Comparison of ENCODE assay signal across 13 cellular contexts in the genomic region with DNA sequence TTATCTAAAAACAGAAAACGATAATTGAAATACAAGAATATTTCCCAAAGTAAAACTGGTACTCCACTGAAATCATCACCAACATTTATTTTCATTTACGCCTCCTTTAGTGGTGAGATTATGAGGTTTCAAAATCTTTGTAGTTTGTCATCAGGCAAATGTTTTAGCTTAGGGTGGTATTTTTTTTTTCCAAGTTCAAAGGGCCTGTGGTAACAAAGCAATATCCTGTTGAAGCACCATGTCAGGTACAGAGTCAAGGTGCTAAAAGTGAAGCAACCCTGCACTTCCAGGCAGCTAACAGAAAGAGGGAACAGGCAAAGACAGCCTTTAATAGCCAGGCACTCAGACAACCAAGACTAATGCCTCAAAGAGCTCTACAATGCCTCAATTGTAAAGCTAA.
A peak's percentile ranks its signal among the peaks of the same experiment; 100 is the strongest.
DNase-seq lines count a peak whose midpoint lies in the region; ATAC-seq and TF ChIP-seq lines count a peak whose summit lies in the region.
"Had no signal": no experiment of that assay in that cellular context is flagged by ENCODE, and none has a peak within 500 bp of the region (broad histone marks: within the 10 kb centered on the region; RNA-seq: fewer than 3 reads in every experiment).

No MANE protein-coding gene starts in this region.

- peak overlapping the region; percentile 51 to 75 (median 69) for H3K4me3 Mint-ChIP-seq in CD4-positive, CD25-positive, alpha-beta regulatory T cell
- H3K4me3 Mint-ChIP-seq in CD8-positive, alpha-beta T cell: peak overlapping the region; percentile 69
- no peak overlapping the region for H3K4me3 Mint-ChIP-seq in activated CD4-positive, alpha-beta memory T cell treated with anti-CD3 and anti-CD28 coated beads, Interleukin-2, amount 10 ng/mL, durations not matched to agents 7 days and 5 days
- H3K4me3 Mint-ChIP-seq: neural crest cell had no signal

- peaks cover 68% of the 10 kb centered on the region for H3K36me3 ChIP-seq in CD4-positive, CD25-positive, alpha-beta regulatory T cell (ENCODE audit: control insufficient read depth, insufficient read depth, low read length)
- H3K36me3 ChIP-seq in CD8-positive, alpha-beta T cell (ENCODE audit: insufficient read depth, low read length): peaks cover 35% of the 10 kb centered on the region
- peaks cover 48% of the 10 kb centered on the region for H3K36me3 ChIP-seq in effector memory CD4-positive, alpha-beta T cell (ENCODE audit: control insufficient read depth, insufficient read depth, low read length)

- peak overlapping the region; percentile 62 to 90 (median 83) for H3K27ac Mint-ChIP-seq in CD4-positive, CD25-positive, alpha-beta regulatory T cell
- H3K27ac Mint-ChIP-seq in CD8-positive, alpha-beta T cell: peak overlapping the region; percentile 82
- peak overlapping the region; percentile 74 for H3K27ac Mint-ChIP-seq in activated CD4-positive, alpha-beta memory T cell treated with anti-CD3 and anti-CD28 coated beads, Interleukin-2, amount 10 ng/mL, durations not matched to agents 7 days and 5 days

- intact Hi-C loops in CD8-positive, alpha-beta T cell (cut with DNase I, micrococcal nuclease): loop anchor here (1.0 to 5.0 kb wide), 10 partner anchors 13 to 190 kb away; a partner anchor contains a TSS
- intact Hi-C loops in left colon (cut with DNase I, micrococcal nuclease): no loop called here

- peak overlapping the region; percentile 66 for H3K4me3 ChIP-seq in CD4-positive, CD25-positive, alpha-beta regulatory T cell (ENCODE audit: low read depth, low read length)
- H3K4me3 ChIP-seq in CD8-positive, alpha-beta T cell (ENCODE audit: low read depth, low read length): no peak overlapping the region
- H3K4me3 ChIP-seq in effector memory CD4-positive, alpha-beta T cell (ENCODE audit: insufficient read depth, low read depth, low read length, poor library complexity, severe bottlenecking): no peak overlapping the region

- POLR2A ChIA-PET in CD8-positive, alpha-beta T cell (lab: Charles Lee): interaction anchor here (0.8 to 3.0 kb wide), 13 partner anchors 10 to 187 kb away, joined by 3 to 37 read pairs (median 4); a partner anchor contains a TSS
- POLR2A ChIA-PET in activated CD4-positive, alpha-beta memory T cell treated with anti-CD3 and anti-CD28 coated beads, Interleukin-2, amount 10 ng/mL, durations not matched to agents 7 days and 5 days (lab: Charles Lee): interaction anchor here (1.2 to 2.4 kb wide), 6 partner anchors 11 to 192 kb away, joined by 3 to 11 read pairs (median 4); a partner anchor contains a TSS
- POLR2A ChIA-PET in RWPE1 (lab: Yijun Ruan, JAX; ENCODE audit: low non-redundant PET): no interaction called here

- peak; percentile 83 to 88 for ATAC-seq in CD4-positive, CD25-positive, alpha-beta regulatory T cell (ENCODE audit: low read depth in 2 of 2)
- peak; percentile 93 for ATAC-seq in CD8-positive, alpha-beta T cell
- ATAC-seq in GM18868 (IDR thresholded peaks at IDR 0.05; ENCODE audit: unreplicated experiment) (no peak), left colon (no peak)
- ATAC-seq: Right ventricle myocardium inferior had no signal

- CTCF ChIA-PET in CD8-positive, alpha-beta T cell (lab: Charles Lee): interaction anchor here (1.0 to 4.2 kb wide), 11 partner anchors 9 to 198 kb away, joined by 3 to 20 read pairs (median 5); a partner anchor contains a TSS
- CTCF ChIA-PET in activated CD4-positive, alpha-beta memory T cell treated with anti-CD3 and anti-CD28 coated beads, Interleukin-2, amount 10 ng/mL, durations not matched to agents 7 days and 5 days (lab: Charles Lee): interaction anchor here (1.0 to 1.3 kb wide), 2 partner anchors 29 to 85 kb away, joined by 3 read pairs; no protein-coding TSS in a partner anchor
- CTCF ChIA-PET in RWPE1 (lab: Yijun Ruan, JAX): interaction anchor here (0.6 to 1.4 kb wide), 4 partner anchors 144 to 894 kb away, joined by 3 to 4 read pairs (median 3); no protein-coding TSS in a partner anchor

- H3K27ac ChIP-seq in CD4-positive, CD25-positive, alpha-beta regulatory T cell (ENCODE audit: insufficient read depth, low read length, poor library complexity, severe bottlenecking): peak overlapping the region; percentile 68
- no peak overlapping the region for H3K27ac ChIP-seq in CD8-positive, alpha-beta T cell (ENCODE audit: low read depth, low read length)
- peak overlapping the region; percentile 52 for H3K27ac ChIP-seq in effector memory CD4-positive, alpha-beta T cell (ENCODE audit: insufficient read depth, low read length, poor library complexity, severe bottlenecking)
- H3K27ac ChIP-seq in RWPE1: no peak overlapping the region
- H3K27ac ChIP-seq: KMS-11 had no signal

- TF ChIP-seq CTCF in CD8-positive, alpha-beta T cell (IDR thresholded peaks at IDR 0.05): no peak
- TF ChIP-seq CTCF in RWPE1 (conservative IDR thresholded peaks at IDR 0.05; ENCODE audit: low read depth): no peak

- H3K9me3 ChIP-seq in CD4-positive, CD25-positive, alpha-beta regulatory T cell (ENCODE audit: control insufficient read depth in 2 of 2, low read length in 2 of 2): no peaks in the 10 kb centered on the region
- H3K9me3 ChIP-seq in CD8-positive, alpha-beta T cell (ENCODE audit: low read length): no peaks in the 10 kb centered on the region
- H3K9me3 ChIP-seq in effector memory CD4-positive, alpha-beta T cell (ENCODE audit: control insufficient read depth, low read length): no peaks in the 10 kb centered on the region

- no peaks in the 10 kb centered on the region for H3K9me3 Mint-ChIP-seq in CD4-positive, CD25-positive, alpha-beta regulatory T cell
- no peaks in the 10 kb centered on the region for H3K9me3 Mint-ChIP-seq in CD8-positive, alpha-beta T cell
- H3K9me3 Mint-ChIP-seq in activated CD4-positive, alpha-beta memory T cell treated with anti-CD3 and anti-CD28 coated beads, Interleukin-2, amount 10 ng/mL, durations not matched to agents 7 days and 5 days: no peaks in the 10 kb centered on the region
- H3K9me3 Mint-ChIP-seq: neural crest cell had no signal

- no peaks in the 10 kb centered on the region for H3K27me3 Mint-ChIP-seq in CD4-positive, CD25-positive, alpha-beta regulatory T cell
- H3K27me3 Mint-ChIP-seq in CD8-positive, alpha-beta T cell (ENCODE audit: low read depth): no peaks in the 10 kb centered on the region
- H3K27me3 Mint-ChIP-seq in activated CD4-positive, alpha-beta memory T cell treated with anti-CD3 and anti-CD28 coated beads, Interleukin-2, amount 10 ng/mL, durations not matched to agents 7 days and 5 days: no peaks in the 10 kb centered on the region

- peaks cover 43% of the 10 kb centered on the region for H3K36me3 Mint-ChIP-seq in CD4-positive, CD25-positive, alpha-beta regulatory T cell
- H3K36me3 Mint-ChIP-seq in CD8-positive, alpha-beta T cell: peaks cover 82% of the 10 kb centered on the region
- peaks cover 71% of the 10 kb centered on the region for H3K36me3 Mint-ChIP-seq in activated CD4-positive, alpha-beta memory T cell treated with anti-CD3 and anti-CD28 coated beads, Interleukin-2, amount 10 ng/mL, durations not matched to agents 7 days and 5 days (ENCODE audit: low read depth)

- H3K27me3 ChIP-seq in CD4-positive, CD25-positive, alpha-beta regulatory T cell (ENCODE audit: control insufficient read depth, insufficient read depth, low read length): no peaks in the 10 kb centered on the region
- H3K27me3 ChIP-seq in CD8-positive, alpha-beta T cell (ENCODE audit: insufficient read depth, low read length): no peaks in the 10 kb centered on the region
- no peaks in the 10 kb centered on the region for H3K27me3 ChIP-seq in effector memory CD4-positive, alpha-beta T cell (replicated peaks; ENCODE audit: control insufficient read depth, insufficient read depth, low read length, poor library complexity, severe bottlenecking)

- H3K4me1 Mint-ChIP-seq in CD4-positive, CD25-positive, alpha-beta regulatory T cell: peaks cover 33 to 81% (median 72%) of the 10 kb centered on the region in 4 donors
- H3K4me1 Mint-ChIP-seq in CD8-positive, alpha-beta T cell (ENCODE audit: low read depth): peaks cover 79% of the 10 kb centered on the region
- peaks cover 47% of the 10 kb centered on the region for H3K4me1 Mint-ChIP-seq in activated CD4-positive, alpha-beta memory T cell treated with anti-CD3 and anti-CD28 coated beads, Interleukin-2, amount 10 ng/mL, durations not matched to agents 7 days and 5 days

- DNase-seq in CD4-positive, CD25-positive, alpha-beta regulatory T cell: peak; percentile 19 to 83 (median 82)
- peak in 4 of 7 experiments; percentile 33 to 58 (median 46) for DNase-seq in CD8-positive, alpha-beta T cell
- DNase-seq in activated CD4-positive, alpha-beta memory T cell treated with anti-CD3 and anti-CD28 coated beads, Interleukin-2, amount 10 ng/mL, durations not matched to agents 7 days and 5 days: no peak
- peak; percentile 17 to 24 (median 20) for DNase-seq in effector memory CD4-positive, alpha-beta T cell
- no peak for DNase-seq in RWPE1 (ENCODE audit: low spot score)
- DNase-seq in left colon: no peak
- DNase-seq: cortex of kidney, mammary epithelial cell, NCI-H226 had no signal

- H3K4me1 ChIP-seq in CD4-positive, CD25-positive, alpha-beta regulatory T cell (ENCODE audit: control insufficient read depth, insufficient read depth, low read length, poor library complexity, severe bottlenecking): peaks cover 57% of the 10 kb centered on the region
- peaks cover 48% of the 10 kb centered on the region for H3K4me1 ChIP-seq in CD8-positive, alpha-beta T cell (ENCODE audit: insufficient read depth, low read length)
- peaks cover 35% of the 10 kb centered on the region for H3K4me1 ChIP-seq in effector memory CD4-positive, alpha-beta T cell (ENCODE audit: control insufficient read depth, insufficient read depth, low read length, poor library complexity, severe bottlenecking)

Comparison
In these comparisons a context has a peak if more than half of its experiments do, and no peak if none do; other contexts are left out.
1. ATAC-seq: peak in CD4-positive, CD25-positive, alpha-beta regulatory T cell (2 of 2) and CD8-positive, alpha-beta T cell (single experiment); none in GM18868 (single experiment) and left colon (single experiment).
2. DNase-seq: peak in CD4-positive, CD25-positive, alpha-beta regulatory T cell (3 of 3), CD8-positive, alpha-beta T cell (4 of 7) and effector memory CD4-positive, alpha-beta T cell (3 of 3); none in activated CD4-positive, alpha-beta memory T cell treated with anti-CD3 and anti-CD28 coated beads, Interleukin-2, amount 10 ng/mL, durations not matched to agents 7 days and 5 days (single experiment), RWPE1 (single experiment) and left colon (0 of 2).
3. H3K27ac ChIP-seq: peak in CD4-positive, CD25-positive, alpha-beta regulatory T cell (single experiment) and effector memory CD4-positive, alpha-beta T cell (single experiment); none in CD8-positive, alpha-beta T cell (single experiment) and RWPE1 (single experiment).
4. intact Hi-C loops: an anchor here in CD8-positive, alpha-beta T cell (1.0 to 5.0 kb wide); none called in left colon.
5. Peak in every context shown above with its lines, with median percentiles within 50 percentile points of each other: H3K27ac Mint-ChIP-seq.